24 cellular contexts compared by ENCODE assay signal in the genomic region with DNA sequence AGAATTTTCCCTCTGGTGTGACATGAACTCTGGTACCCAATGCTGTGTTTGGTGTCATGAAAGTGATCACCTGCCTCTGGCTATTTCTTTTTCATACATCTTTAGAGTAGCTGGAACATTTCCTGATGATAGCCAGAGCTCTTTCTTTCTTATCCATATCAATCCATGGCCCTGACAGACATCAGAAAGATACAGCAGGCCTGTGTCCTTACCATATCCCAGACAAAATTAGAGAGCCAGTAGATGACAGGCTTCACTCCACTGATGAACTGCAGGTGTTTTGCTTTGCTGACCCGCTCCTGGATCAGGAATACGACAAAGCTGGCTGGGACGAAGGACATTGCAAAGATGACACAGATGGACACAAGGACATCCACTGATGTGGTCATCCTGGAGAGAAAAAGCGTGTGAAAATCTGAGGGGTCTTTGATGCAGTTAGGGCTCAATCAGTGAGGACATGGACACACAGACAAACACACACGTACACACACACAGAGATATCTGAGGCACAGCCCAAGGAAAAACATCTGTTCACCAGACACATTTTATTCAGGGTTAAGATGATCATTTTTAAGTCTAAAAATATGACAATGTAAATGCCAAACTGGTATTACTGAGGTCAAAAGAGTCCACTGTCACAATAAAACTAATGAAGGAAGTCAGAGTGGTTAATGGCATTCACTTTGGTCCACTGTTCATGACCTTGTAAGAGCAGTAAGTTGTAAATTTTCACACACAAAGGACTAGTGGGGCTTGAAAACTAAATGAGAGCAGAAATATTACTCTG.
"Had no signal": no experiment of that assay in that cellular context is flagged by ENCODE, and none has a peak within 500 bp of the region (broad histone marks: within the 10 kb centered on the region; RNA-seq: fewer than 3 reads in every experiment).

No MANE protein-coding gene starts in this region.

- H3K4me1 Mint-ChIP-seq: central memory CD8-positive, alpha-beta T cell; naive thymus-derived CD8-positive, alpha-beta T cell; neural crest cell had no signal

- H3K9me3 Mint-ChIP-seq: central memory CD8-positive, alpha-beta T cell; naive thymus-derived CD8-positive, alpha-beta T cell; neural crest cell; stimulated activated naive CD8-positive, alpha-beta T cell treated with anti-CD3 and anti-CD28 coated beads, Interleukin-15, Interleukin-2, amounts not matched to agents 100 ng/mL and 50 ng/mL, for 24 hours had no signal

- FAIRE-seq: endometrium, pancreas had no signal

- H3K4me1 ChIP-seq: esophagus squamous epithelium, foreskin keratinocyte, pancreas, transverse colon had no signal

- H3K4me3 Mint-ChIP-seq: central memory CD8-positive, alpha-beta T cell; naive thymus-derived CD8-positive, alpha-beta T cell; neural crest cell; stimulated activated naive CD8-positive, alpha-beta T cell treated with anti-CD3 and anti-CD28 coated beads, Interleukin-15, Interleukin-2, amounts not matched to agents 100 ng/mL and 50 ng/mL, for 24 hours had no signal

- H3K4me3 ChIP-seq: esophagus squamous epithelium, mucosa of descending colon, pancreas, smooth muscle cell, thoracic aorta, transverse colon had no signal

- H3K27ac Mint-ChIP-seq: progenitor cell of endocrine pancreas; stimulated activated naive CD8-positive, alpha-beta T cell treated with anti-CD3 and anti-CD28 coated beads, Interleukin-15, Interleukin-2, amounts not matched to agents 100 ng/mL and 50 ng/mL, for 24 hours had no signal

- ATAC-seq: foreskin keratinocyte; left lobe of liver; mucosa of descending colon; naive thymus-derived CD8-positive, alpha-beta T cell; pancreas; right cardiac atrium had no signal

- H3K9me3 ChIP-seq: esophagus squamous epithelium, mucosa of descending colon, pancreas, thoracic aorta, transverse colon had no signal

- DNase-seq: effector memory CD4-positive, alpha-beta T cell; esophagus squamous epithelium; foreskin keratinocyte; head of caudate nucleus; hippocampal formation; kidney glomerular epithelial cell; mammary epithelial cell; mucosa of descending colon; naive thymus-derived CD8-positive, alpha-beta T cell; nucleus accumbens; pancreas; right cardiac atrium; stimulated activated CD4-positive, alpha-beta T cell treated with anti-CD3 and anti-CD28 coated beads, Interleukin-2, amount 100 ng/mL, for 48 hours; substantia nigra; transverse colon had no signal

- H3K27ac ChIP-seq: epithelial cell of prostate, esophagus squamous epithelium, foreskin keratinocyte, pancreas, thoracic aorta, transverse colon had no signal

- H3K4me2 ChIP-seq: smooth muscle cell had no signal

- H3K27me3 ChIP-seq: esophagus squamous epithelium, foreskin keratinocyte, pancreas, transverse colon had no signal

- H3K27me3 Mint-ChIP-seq: naive thymus-derived CD8-positive, alpha-beta T cell; progenitor cell of endocrine pancreas; stimulated activated naive CD8-positive, alpha-beta T cell treated with anti-CD3 and anti-CD28 coated beads, Interleukin-15, Interleukin-2, amounts not matched to agents 100 ng/mL and 50 ng/mL, for 24 hours had no signal
